1 cellular context compared by ENCODE assay signal in genomic region chr6:111572216-111572706, GRCh38.
TF ChIP-seq lines count a peak whose summit lies in the region.

No MANE protein-coding gene starts in this region.

TF ChIP-seq in HepG2, 621 proteins besides CTCF, POLR2A, EP300 and RAD21 (continued from another document and continues in another):
- no peak for TF ChIP-seq THAP9 (CRISPR knock-in tag; IDR thresholded peaks at IDR 0.05; ENCODE audit: borderline replicate concordance)
- TF ChIP-seq ZNF709 (CRISPR knock-in tag; IDR thresholded peaks at IDR 0.05): no peak
- no peak for TF ChIP-seq REXO4 (CRISPR knock-in tag; IDR thresholded peaks at IDR 0.05; ENCODE audit: borderline replicate concordance)
- TF ChIP-seq KDM3A (CRISPR knock-in tag; IDR thresholded peaks at IDR 0.05; ENCODE audit: low read depth): peak; percentile 37; the same call in 1 of the 2 replicates
- TF ChIP-seq ESRRA (CRISPR knock-in tag; IDR thresholded peaks at IDR 0.05; ENCODE audit: low read depth): peak; percentile 71; the same call in 1 of the 2 replicates
- TF ChIP-seq ZNF343 (CRISPR knock-in tag; IDR thresholded peaks at IDR 0.05): peak; percentile 78; the same call in 1 of the 2 replicates
- TF ChIP-seq ZNF572 (CRISPR knock-in tag; IDR thresholded peaks at IDR 0.05): no peak
- TF ChIP-seq, protein P1, sequence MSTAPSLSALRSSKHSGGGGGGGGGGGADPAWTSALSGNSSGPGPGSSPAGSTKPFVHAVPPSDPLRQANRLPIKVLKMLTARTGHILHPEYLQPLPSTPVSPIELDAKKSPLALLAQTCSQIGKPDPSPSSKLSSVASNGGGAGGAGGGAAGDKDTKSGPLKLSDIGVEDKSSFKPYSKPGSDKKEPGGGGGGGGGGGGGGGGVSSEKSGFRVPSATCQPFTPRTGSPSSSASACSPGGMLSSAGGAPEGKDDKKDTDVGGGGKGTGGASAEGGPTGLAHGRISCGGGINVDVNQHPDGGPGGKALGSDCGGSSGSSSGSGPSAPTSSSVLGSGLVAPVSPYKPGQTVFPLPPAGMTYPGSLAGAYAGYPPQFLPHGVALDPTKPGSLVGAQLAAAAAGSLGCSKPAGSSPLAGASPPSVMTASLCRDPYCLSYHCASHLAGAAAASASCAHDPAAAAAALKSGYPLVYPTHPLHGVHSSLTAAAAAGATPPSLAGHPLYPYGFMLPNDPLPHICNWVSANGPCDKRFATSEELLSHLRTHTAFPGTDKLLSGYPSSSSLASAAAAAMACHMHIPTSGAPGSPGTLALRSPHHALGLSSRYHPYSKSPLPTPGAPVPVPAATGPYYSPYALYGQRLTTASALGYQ (CRISPR knock-in tag; IDR thresholded peaks at IDR 0.05): no peak
- TF ChIP-seq ZNF484 (CRISPR knock-in tag; IDR thresholded peaks at IDR 0.05; ENCODE audit: borderline replicate concordance, low read depth): no peak
- TF ChIP-seq ZNF615 (CRISPR knock-in tag; IDR thresholded peaks at IDR 0.05; ENCODE audit: borderline replicate concordance): no peak
- TF ChIP-seq GRHL1 (CRISPR knock-in tag; conservative IDR thresholded peaks at IDR 0.05): no peak
- TF ChIP-seq, protein P2, sequence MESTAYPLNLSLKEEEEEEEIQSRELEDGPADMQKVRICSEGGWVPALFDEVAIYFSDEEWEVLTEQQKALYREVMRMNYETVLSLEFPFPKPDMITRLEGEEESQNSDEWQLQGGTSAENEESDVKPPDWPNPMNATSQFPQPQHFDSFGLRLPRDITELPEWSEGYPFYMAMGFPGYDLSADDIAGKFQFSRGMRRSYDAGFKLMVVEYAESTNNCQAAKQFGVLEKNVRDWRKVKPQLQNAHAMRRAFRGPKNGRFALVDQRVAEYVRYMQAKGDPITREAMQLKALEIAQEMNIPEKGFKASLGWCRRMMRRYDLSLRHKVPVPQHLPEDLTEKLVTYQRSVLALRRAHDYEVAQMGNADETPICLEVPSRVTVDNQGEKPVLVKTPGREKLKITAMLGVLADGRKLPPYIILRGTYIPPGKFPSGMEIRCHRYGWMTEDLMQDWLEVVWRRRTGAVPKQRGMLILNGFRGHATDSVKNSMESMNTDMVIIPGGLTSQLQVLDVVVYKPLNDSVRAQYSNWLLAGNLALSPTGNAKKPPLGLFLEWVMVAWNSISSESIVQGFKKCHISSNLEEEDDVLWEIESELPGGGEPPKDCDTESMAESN (CRISPR knock-in tag; conservative IDR thresholded peaks at IDR 0.05): no peak
- no peak for TF ChIP-seq SALL2 (CRISPR knock-in tag; IDR thresholded peaks at IDR 0.05)
- TF ChIP-seq MTF1 (CRISPR knock-in tag; IDR thresholded peaks at IDR 0.05): no peak
- TF ChIP-seq ZBTB3 (CRISPR knock-in tag; IDR thresholded peaks at IDR 0.05; ENCODE audit: borderline replicate concordance, low read depth): no peak
- TF ChIP-seq, protein P3, sequence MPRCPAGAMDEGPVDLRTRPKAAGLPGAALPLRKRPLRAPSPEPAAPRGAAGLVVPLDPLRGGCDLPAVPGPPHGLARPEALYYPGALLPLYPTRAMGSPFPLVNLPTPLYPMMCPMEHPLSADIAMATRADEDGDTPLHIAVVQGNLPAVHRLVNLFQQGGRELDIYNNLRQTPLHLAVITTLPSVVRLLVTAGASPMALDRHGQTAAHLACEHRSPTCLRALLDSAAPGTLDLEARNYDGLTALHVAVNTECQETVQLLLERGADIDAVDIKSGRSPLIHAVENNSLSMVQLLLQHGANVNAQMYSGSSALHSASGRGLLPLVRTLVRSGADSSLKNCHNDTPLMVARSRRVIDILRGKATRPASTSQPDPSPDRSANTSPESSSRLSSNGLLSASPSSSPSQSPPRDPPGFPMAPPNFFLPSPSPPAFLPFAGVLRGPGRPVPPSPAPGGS (CRISPR knock-in tag; IDR thresholded peaks at IDR 0.05): no peak
- no peak for TF ChIP-seq ZNF33A (CRISPR knock-in tag; IDR thresholded peaks at IDR 0.05; ENCODE audit: borderline replicate concordance)
- TF ChIP-seq ZBTB7A (CRISPR knock-in tag; IDR thresholded peaks at IDR 0.05): no peak
- no peak for TF ChIP-seq GFI1 (CRISPR knock-in tag; IDR thresholded peaks at IDR 0.05; ENCODE audit: borderline replicate concordance)
- no peak for TF ChIP-seq SOX13 (IDR thresholded peaks at IDR 0.05)
- TF ChIP-seq SOX13 (CRISPR knock-in tag; conservative IDR thresholded peaks at IDR 0.05 in 1 of 2, IDR thresholded peaks at IDR 0.05 in 1 of 2): peak in 1 of 2 experiments; percentile 82; a peak in 2 of 4 replicates
- no peak for TF ChIP-seq ZNF841 (CRISPR knock-in tag; IDR thresholded peaks at IDR 0.05; ENCODE audit: borderline replicate concordance)
- TF ChIP-seq, protein P4, sequence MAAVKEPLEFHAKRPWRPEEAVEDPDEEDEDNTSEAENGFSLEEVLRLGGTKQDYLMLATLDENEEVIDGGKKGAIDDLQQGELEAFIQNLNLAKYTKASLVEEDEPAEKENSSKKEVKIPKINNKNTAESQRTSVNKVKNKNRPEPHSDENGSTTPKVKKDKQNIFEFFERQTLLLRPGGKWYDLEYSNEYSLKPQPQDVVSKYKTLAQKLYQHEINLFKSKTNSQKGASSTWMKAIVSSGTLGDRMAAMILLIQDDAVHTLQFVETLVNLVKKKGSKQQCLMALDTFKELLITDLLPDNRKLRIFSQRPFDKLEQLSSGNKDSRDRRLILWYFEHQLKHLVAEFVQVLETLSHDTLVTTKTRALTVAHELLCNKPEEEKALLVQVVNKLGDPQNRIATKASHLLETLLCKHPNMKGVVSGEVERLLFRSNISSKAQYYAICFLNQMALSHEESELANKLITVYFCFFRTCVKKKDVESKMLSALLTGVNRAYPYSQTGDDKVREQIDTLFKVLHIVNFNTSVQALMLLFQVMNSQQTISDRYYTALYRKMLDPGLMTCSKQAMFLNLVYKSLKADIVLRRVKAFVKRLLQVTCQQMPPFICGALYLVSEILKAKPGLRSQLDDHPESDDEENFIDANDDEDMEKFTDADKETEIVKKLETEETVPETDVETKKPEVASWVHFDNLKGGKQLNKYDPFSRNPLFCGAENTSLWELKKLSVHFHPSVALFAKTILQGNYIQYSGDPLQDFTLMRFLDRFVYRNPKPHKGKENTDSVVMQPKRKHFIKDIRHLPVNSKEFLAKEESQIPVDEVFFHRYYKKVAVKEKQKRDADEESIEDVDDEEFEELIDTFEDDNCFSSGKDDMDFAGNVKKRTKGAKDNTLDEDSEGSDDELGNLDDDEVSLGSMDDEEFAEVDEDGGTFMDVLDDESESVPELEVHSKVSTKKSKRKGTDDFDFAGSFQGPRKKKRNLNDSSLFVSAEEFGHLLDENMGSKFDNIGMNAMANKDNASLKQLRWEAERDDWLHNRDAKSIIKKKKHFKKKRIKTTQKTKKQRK (IDR thresholded peaks at IDR 0.05; ENCODE audit: low read length): no peak
- no peak for TF ChIP-seq ZNF83 (CRISPR knock-in tag; IDR thresholded peaks at IDR 0.05; ENCODE audit: borderline replicate concordance)
- TF ChIP-seq, protein P5, sequence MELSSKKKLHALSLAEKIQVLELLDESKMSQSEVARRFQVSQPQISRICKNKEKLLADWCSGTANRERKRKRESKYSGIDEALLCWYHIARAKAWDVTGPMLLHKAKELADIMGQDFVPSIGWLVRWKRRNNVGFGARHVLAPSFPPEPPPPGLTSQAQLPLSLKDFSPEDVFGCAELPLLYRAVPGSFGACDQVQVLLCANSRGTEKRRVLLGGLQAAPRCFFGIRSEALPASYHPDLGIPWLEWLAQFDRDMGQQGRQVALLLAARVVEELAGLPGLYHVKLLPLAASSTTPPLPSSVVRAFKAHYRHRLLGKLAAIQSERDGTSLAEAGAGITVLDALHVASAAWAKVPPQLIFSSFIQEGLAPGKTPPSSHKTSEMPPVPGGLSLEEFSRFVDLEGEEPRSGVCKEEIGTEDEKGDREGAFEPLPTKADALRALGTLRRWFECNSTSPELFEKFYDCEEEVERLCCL (CRISPR knock-in tag; IDR thresholded peaks at IDR 0.05; ENCODE audit: borderline replicate concordance): no peak
- TF ChIP-seq, protein P6, sequence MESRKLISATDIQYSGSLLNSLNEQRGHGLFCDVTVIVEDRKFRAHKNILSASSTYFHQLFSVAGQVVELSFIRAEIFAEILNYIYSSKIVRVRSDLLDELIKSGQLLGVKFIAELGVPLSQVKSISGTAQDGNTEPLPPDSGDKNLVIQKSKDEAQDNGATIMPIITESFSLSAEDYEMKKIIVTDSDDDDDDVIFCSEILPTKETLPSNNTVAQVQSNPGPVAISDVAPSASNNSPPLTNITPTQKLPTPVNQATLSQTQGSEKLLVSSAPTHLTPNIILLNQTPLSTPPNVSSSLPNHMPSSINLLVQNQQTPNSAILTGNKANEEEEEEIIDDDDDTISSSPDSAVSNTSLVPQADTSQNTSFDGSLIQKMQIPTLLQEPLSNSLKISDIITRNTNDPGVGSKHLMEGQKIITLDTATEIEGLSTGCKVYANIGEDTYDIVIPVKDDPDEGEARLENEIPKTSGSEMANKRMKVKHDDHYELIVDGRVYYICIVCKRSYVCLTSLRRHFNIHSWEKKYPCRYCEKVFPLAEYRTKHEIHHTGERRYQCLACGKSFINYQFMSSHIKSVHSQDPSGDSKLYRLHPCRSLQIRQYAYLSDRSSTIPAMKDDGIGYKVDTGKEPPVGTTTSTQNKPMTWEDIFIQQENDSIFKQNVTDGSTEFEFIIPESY (CRISPR knock-in tag; IDR thresholded peaks at IDR 0.05): 0 out of 2 replicates have a peak, but pooled peaks have one; percentile 68
- TF ChIP-seq AKAP8 (CRISPR knock-in tag; IDR thresholded peaks at IDR 0.05): no peak
- 0 out of 2 replicates have a peak, but pooled peaks have one; percentile 64 for TF ChIP-seq ZNF383 (CRISPR knock-in tag; IDR thresholded peaks at IDR 0.05; ENCODE audit: borderline replicate concordance)
- TF ChIP-seq HNRNPL (IDR thresholded peaks at IDR 0.05; ENCODE audit: low read depth, low read length): no peak
- no peak for TF ChIP-seq PCBP1 (IDR thresholded peaks at IDR 0.05; ENCODE audit: borderline replicate concordance, low read depth, low read length)
- TF ChIP-seq ZNF839 (CRISPR knock-in tag; IDR thresholded peaks at IDR 0.05; ENCODE audit: borderline replicate concordance): no peak
- TF ChIP-seq ZNF17 (CRISPR knock-in tag; IDR thresholded peaks at IDR 0.05): no peak
- TF ChIP-seq PHF21A (CRISPR knock-in tag; IDR thresholded peaks at IDR 0.05): peak; percentile 80; the same call in 1 of the 2 replicates
- TF ChIP-seq PLSCR1 (CRISPR knock-in tag; IDR thresholded peaks at IDR 0.05; ENCODE audit: borderline replicate concordance): no peak
- peak; percentile 47; the same call in 1 of the 2 replicates for TF ChIP-seq MTA1 (CRISPR knock-in tag; IDR thresholded peaks at IDR 0.05; ENCODE audit: borderline replicate concordance)
- TF ChIP-seq SRY (CRISPR knock-in tag; IDR thresholded peaks at IDR 0.05): no peak
- TF ChIP-seq, protein P7, sequence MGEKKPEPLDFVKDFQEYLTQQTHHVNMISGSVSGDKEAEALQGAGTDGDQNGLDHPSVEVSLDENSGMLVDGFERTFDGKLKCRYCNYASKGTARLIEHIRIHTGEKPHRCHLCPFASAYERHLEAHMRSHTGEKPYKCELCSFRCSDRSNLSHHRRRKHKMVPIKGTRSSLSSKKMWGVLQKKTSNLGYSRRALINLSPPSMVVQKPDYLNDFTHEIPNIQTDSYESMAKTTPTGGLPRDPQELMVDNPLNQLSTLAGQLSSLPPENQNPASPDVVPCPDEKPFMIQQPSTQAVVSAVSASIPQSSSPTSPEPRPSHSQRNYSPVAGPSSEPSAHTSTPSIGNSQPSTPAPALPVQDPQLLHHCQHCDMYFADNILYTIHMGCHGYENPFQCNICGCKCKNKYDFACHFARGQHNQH (CRISPR knock-in tag; IDR thresholded peaks at IDR 0.05): peak; percentile 47; the same call in 1 of the 2 replicates
- no peak for TF ChIP-seq BRD4 (CRISPR knock-in tag; IDR thresholded peaks at IDR 0.05)
- TF ChIP-seq ZNF782 (CRISPR knock-in tag; IDR thresholded peaks at IDR 0.05; ENCODE audit: borderline replicate concordance): peak; percentile 73; the same call in 1 of the 2 replicates
- TF ChIP-seq HNRNPK (IDR thresholded peaks at IDR 0.05; ENCODE audit: low read depth, low read length, poor library complexity, severe bottlenecking): no peak
- TF ChIP-seq SKI (IDR thresholded peaks at IDR 0.05; ENCODE audit: partially characterized antibody): no peak
